Comparison of ENCODE assay signal across 1 cellular context in the genomic region with DNA sequence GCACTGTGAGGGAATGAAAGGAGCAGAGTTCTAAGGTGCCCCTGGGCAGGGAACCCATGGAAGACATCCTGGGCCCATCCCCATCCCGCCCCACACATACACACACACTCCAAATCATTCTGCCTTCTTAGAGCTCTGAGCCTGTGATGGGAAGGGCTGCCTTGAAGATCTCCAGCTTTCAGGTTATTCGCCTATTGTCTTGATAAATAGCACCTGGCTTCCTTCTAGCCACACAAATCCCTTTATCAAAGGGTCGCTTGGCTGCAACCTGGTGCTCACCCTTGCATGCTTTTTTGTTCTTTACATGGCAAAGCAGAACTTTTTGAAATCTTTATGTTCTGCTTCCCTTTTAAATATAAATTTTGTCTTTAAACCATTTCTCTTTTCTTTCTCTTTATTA.
A peak's percentile ranks its signal among the peaks of the same experiment; 100 is the strongest.
TF ChIP-seq lines count a peak whose summit lies in the region.

No MANE protein-coding gene starts in this region.

TF ChIP-seq in H1, 55 proteins besides CTCF, POLR2A, EP300 and RAD21:
- TF ChIP-seq TCF12 (IDR thresholded peaks at IDR 0.05; ENCODE audit: low read depth, low read length): 0 out of 2 replicates have a peak, but pooled peaks have one; percentile 66
- TF ChIP-seq, protein P1, sequence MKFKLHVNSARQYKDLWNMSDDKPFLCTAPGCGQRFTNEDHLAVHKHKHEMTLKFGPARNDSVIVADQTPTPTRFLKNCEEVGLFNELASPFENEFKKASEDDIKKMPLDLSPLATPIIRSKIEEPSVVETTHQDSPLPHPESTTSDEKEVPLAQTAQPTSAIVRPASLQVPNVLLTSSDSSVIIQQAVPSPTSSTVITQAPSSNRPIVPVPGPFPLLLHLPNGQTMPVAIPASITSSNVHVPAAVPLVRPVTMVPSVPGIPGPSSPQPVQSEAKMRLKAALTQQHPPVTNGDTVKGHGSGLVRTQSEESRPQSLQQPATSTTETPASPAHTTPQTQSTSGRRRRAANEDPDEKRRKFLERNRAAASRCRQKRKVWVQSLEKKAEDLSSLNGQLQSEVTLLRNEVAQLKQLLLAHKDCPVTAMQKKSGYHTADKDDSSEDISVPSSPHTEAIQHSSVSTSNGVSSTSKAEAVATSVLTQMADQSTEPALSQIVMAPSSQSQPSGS (IDR thresholded peaks at IDR 0.05; ENCODE audit: low read length): no peak
